In genomic region chr16:75254359-75254837, GRCh38 we compare ENCODE assay signal across 1 cellular context.
TF ChIP-seq lines count a peak whose summit lies in the region.

No MANE protein-coding gene starts in this region.

TF ChIP-seq in H1, 55 proteins besides CTCF, POLR2A, EP300 and RAD21:
- TF ChIP-seq BACH1 (IDR thresholded peaks at IDR 0.05; ENCODE audit: low read length) (no peak), POU5F1 (IDR thresholded peaks at IDR 0.05; ENCODE audit: low read depth, low read length) (no peak), MAX (IDR thresholded peaks at IDR 0.05) (no peak), HDAC6 (IDR thresholded peaks at IDR 0.05; ENCODE audit: low read depth, low read length) (no peak), KDM1A (IDR thresholded peaks at IDR 0.05; ENCODE audit: borderline replicate concordance, low read length) (no peak), USF2 (IDR thresholded peaks at IDR 0.05; ENCODE audit: low read length) (no peak), GTF2F1 (IDR thresholded peaks at IDR 0.05; ENCODE audit: borderline replicate concordance, low read depth, low read length) (no peak), BRCA1 (IDR thresholded peaks at IDR 0.05; ENCODE audit: low read depth, low read length) (no peak), TCF12 (IDR thresholded peaks at IDR 0.05; ENCODE audit: low read depth, low read length) (no peak), SUZ12 (IDR thresholded peaks at IDR 0.05; ENCODE audit: low read length) (no peak)
